In the genomic region with DNA sequence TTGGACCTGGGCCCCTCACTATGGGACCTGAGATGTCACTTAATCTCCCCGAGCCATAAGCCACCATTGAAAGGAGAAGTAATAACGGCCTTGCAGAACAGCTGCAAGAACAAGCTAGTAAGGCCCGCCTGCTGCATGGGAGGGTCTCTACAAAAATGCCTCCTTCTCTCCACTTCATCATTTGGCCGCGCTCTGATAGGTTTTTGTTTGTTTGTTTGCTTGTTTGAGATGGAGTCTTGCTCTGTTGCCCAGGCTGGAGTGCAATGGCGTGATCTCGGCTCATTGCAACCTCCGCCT, we compare ENCODE assay signal across 10 cellular contexts.
A peak's percentile ranks its signal among the peaks of the same experiment; 100 is the strongest.
DNase-seq lines count a peak whose midpoint lies in the region; ATAC-seq and TF ChIP-seq lines count a peak whose summit lies in the region.
"Had no signal": no experiment of that assay in that cellular context is flagged by ENCODE, and none has a peak within 500 bp of the region (broad histone marks: within the 10 kb centered on the region; RNA-seq: fewer than 3 reads in every experiment).

No MANE protein-coding gene starts in this region.

- peak overlapping the region; percentile 74 for H3K27ac Mint-ChIP-seq in activated naive CD8-positive, alpha-beta T cell treated with anti-CD3 and anti-CD28 coated beads, Interleukin-2, amount 10 ng/mL, durations not matched to agents 7 days and 5 days
- H3K27ac Mint-ChIP-seq in activated naive CD8-positive, alpha-beta T cell treated with anti-CD3 and anti-CD28 coated beads for 36 hours: no peak overlapping the region
- peak overlapping the region; percentile 74 to 97 (median 91) for H3K27ac Mint-ChIP-seq in brain

- H3K27me3 ChIP-seq in SK-N-SH (ENCODE audit: insufficient read depth): no peaks in the 10 kb centered on the region
- no peaks in the 10 kb centered on the region for H3K27me3 ChIP-seq in A673 (replicated peaks; ENCODE audit: insufficient read depth, low read depth, low read length, poor library complexity)
- H3K27me3 ChIP-seq: SJCRH30 had no signal

- no peak for TF ChIP-seq RAD21 in SK-N-SH (IDR thresholded peaks at IDR 0.05; ENCODE audit: low read length)

- no peak overlapping the region for H2AFZ ChIP-seq in SK-N-SH (ENCODE audit: low read depth)

- H3K4me2 ChIP-seq in SK-N-SH: no peak overlapping the region

- H3K4me3 ChIP-seq in SK-N-SH (ENCODE audit: low read depth in 2 of 2, low read length in 1 of 2) (no peak overlapping the region), A673 (ENCODE audit: low read depth, low read length, poor library complexity, severe bottlenecking) (no peak overlapping the region)

- BruUV-seq in A673 (replicated peaks; lab: Mats Ljungman, UMichigan): no TSS peak

- DNase-seq in activated naive CD8-positive, alpha-beta T cell treated with anti-CD3 and anti-CD28 coated beads, Interleukin-2, amount 10 ng/mL, durations not matched to agents 7 days and 5 days: no peak
- DNase-seq in activated naive CD8-positive, alpha-beta T cell treated with anti-CD3 and anti-CD28 coated beads for 36 hours: no peak
- peak; percentile 80 for DNase-seq in NAMALWA (ENCODE audit: low spot score)
- no peak for DNase-seq in SK-N-SH
- DNase-seq in HuH-7 (ENCODE audit: low spot score): no peak
- DNase-seq in stimulated activated naive CD4-positive, alpha-beta T cell (lab: John Stamatoyannopoulos, UW): no peak
- DNase-seq in A673 (ENCODE audit: low spot score): no peak
- DNase-seq: NCI-H1417 treated with DMSO at 0.1 percent for 48 hours had no signal

- H3K27ac ChIP-seq in SK-N-SH (ENCODE audit: low read depth in 2 of 2, low read length in 1 of 2) (no peak overlapping the region), A673 (ENCODE audit: low read depth, low read length, poor library complexity, severe bottlenecking) (no peak overlapping the region)
- H3K27ac ChIP-seq: SJCRH30 had no signal

- peaks cover 13 to 14% of the 10 kb centered on the region in 2 experiments; a peak in 3 of 4 replicates for H3K4me1 ChIP-seq in SK-N-SH (ENCODE audit: control insufficient read depth in 1 of 2, insufficient read depth in 2 of 2, low read depth in 1 of 2, low read length in 1 of 2)
- H3K4me1 ChIP-seq in A673 (ENCODE audit: insufficient read depth, low read length, poor library complexity, severe bottlenecking): peaks cover 7% of the 10 kb centered on the region

- H3K9me2 ChIP-seq in SK-N-SH: no peaks in the 10 kb centered on the region

- WGBS in SK-N-SH (ENCODE audit: low lambda C conversion rate): 94% methylated on average over 8 of the region's 8 CpGs

- TF ChIP-seq CTCF in brain (conservative IDR thresholded peaks at IDR 0.05) (no peak), SK-N-SH (IDR thresholded peaks at IDR 0.05) (no peak), A673 (conservative IDR thresholded peaks at IDR 0.05; ENCODE audit: low read depth, low read length) (no peak)

- no peaks in the 10 kb centered on the region for H3K36me3 ChIP-seq in SK-N-SH (replicated peaks in 1 of 2; ENCODE audit: control insufficient read depth in 1 of 2, insufficient read depth in 2 of 2, low read length in 1 of 2)
- H3K36me3 ChIP-seq in A673 (ENCODE audit: insufficient read depth, low read length, poor library complexity, severe bottlenecking): no peaks in the 10 kb centered on the region
- H3K36me3 ChIP-seq: SJCRH30 had no signal

- H3K9ac ChIP-seq in SK-N-SH: no peak overlapping the region

- no peaks in the 10 kb centered on the region for H3K36me3 Mint-ChIP-seq in activated naive CD8-positive, alpha-beta T cell treated with anti-CD3 and anti-CD28 coated beads, Interleukin-2, amount 10 ng/mL, durations not matched to agents 7 days and 5 days
- H3K36me3 Mint-ChIP-seq in activated naive CD8-positive, alpha-beta T cell treated with anti-CD3 and anti-CD28 coated beads for 36 hours: no peaks in the 10 kb centered on the region
- no peaks in the 10 kb centered on the region for H3K36me3 Mint-ChIP-seq in brain

- no peaks in the 10 kb centered on the region for H3K79me2 ChIP-seq in SK-N-SH (ENCODE audit: insufficient read depth)

- no peak overlapping the region for H3K4me3 Mint-ChIP-seq in activated naive CD8-positive, alpha-beta T cell treated with anti-CD3 and anti-CD28 coated beads, Interleukin-2, amount 10 ng/mL, durations not matched to agents 7 days and 5 days
- H3K4me3 Mint-ChIP-seq in activated naive CD8-positive, alpha-beta T cell treated with anti-CD3 and anti-CD28 coated beads for 36 hours: no peak overlapping the region
- H3K4me3 Mint-ChIP-seq in brain: peak overlapping the region in 1 of 5 experiments; percentile 48

- no peaks in the 10 kb centered on the region for H3K9me3 Mint-ChIP-seq in activated naive CD8-positive, alpha-beta T cell treated with anti-CD3 and anti-CD28 coated beads, Interleukin-2, amount 10 ng/mL, durations not matched to agents 7 days and 5 days
- H3K9me3 Mint-ChIP-seq in activated naive CD8-positive, alpha-beta T cell treated with anti-CD3 and anti-CD28 coated beads for 36 hours: no peaks in the 10 kb centered on the region
- no peaks in the 10 kb centered on the region for H3K9me3 Mint-ChIP-seq in brain

- CTCF ChIA-PET in SK-N-SH (lab: Yijun Ruan, JAX) (interaction anchor here (0.6 to 9.0 kb wide), 49 partner anchors 8 to 513 kb away, joined by 3 to 200 read pairs (median 4); a partner anchor contains a TSS), A673 (lab: Charles Lee) (interaction anchor here (0.5 to 1.5 kb wide), 4 partner anchors 8 to 252 kb away, joined by 3 to 9 read pairs (median 6); no protein-coding TSS in a partner anchor)

- H3K9me3 ChIP-seq in SK-N-SH (no peaks in the 10 kb centered on the region), A673 (ENCODE audit: low read depth, low read length, poor library complexity, severe bottlenecking) (no peaks in the 10 kb centered on the region)
- H3K9me3 ChIP-seq: SJCRH30 had no signal

- POLR2A ChIA-PET in activated naive CD8-positive, alpha-beta T cell treated with anti-CD3 and anti-CD28 coated beads, Interleukin-2, amount 10 ng/mL, durations not matched to agents 7 days and 5 days (lab: Charles Lee): interaction anchor here (1.4 to 4.0 kb wide), 2 partner anchors 15 to 25 kb away, joined by 3 to 39 read pairs; no protein-coding TSS in a partner anchor
- POLR2A ChIA-PET in SK-N-SH (lab: Yijun Ruan, JAX): interaction anchor here (1.3 kb wide), 1 partner anchor 251 kb away, joined by 4 read pairs; no protein-coding TSS in a partner anchor
- POLR2A ChIA-PET in A673 (lab: Charles Lee; ENCODE audit: low non-redundant PET): no interaction called here

- H3K4me1 Mint-ChIP-seq in activated naive CD8-positive, alpha-beta T cell treated with anti-CD3 and anti-CD28 coated beads, Interleukin-2, amount 10 ng/mL, durations not matched to agents 7 days and 5 days: peaks cover 42% of the 10 kb centered on the region
- H3K4me1 Mint-ChIP-seq in activated naive CD8-positive, alpha-beta T cell treated with anti-CD3 and anti-CD28 coated beads for 36 hours: peaks cover 38% of the 10 kb centered on the region
- H3K4me1 Mint-ChIP-seq in brain: peaks cover 74% of the 10 kb centered on the region

- no peaks in the 10 kb centered on the region for H3K27me3 Mint-ChIP-seq in activated naive CD8-positive, alpha-beta T cell treated with anti-CD3 and anti-CD28 coated beads, Interleukin-2, amount 10 ng/mL, durations not matched to agents 7 days and 5 days
- H3K27me3 Mint-ChIP-seq in activated naive CD8-positive, alpha-beta T cell treated with anti-CD3 and anti-CD28 coated beads for 36 hours: no peaks in the 10 kb centered on the region
- peaks cover 2% of the 10 kb centered on the region for H3K27me3 Mint-ChIP-seq in brain

- H3F3A ChIP-seq in SK-N-SH (replicated peaks; ENCODE audit: insufficient read depth): no peaks in the 10 kb centered on the region

- no peak for TF ChIP-seq EP300 in SK-N-SH (IDR thresholded peaks at IDR 0.05; ENCODE audit: borderline replicate concordance in 1 of 2, low read depth in 1 of 2, low read length in 1 of 2)

- ATAC-seq in activated naive CD8-positive, alpha-beta T cell treated with anti-CD3 and anti-CD28 coated beads, Interleukin-2, amount 10 ng/mL, durations not matched to agents 7 days and 5 days (ENCODE audit: low read depth): no peak

- intact Hi-C loops in A673 (cut with micrococcal nuclease; ENCODE audit: unreplicated experiment): loop anchor here (1.0 to 2.0 kb wide), 3 partner anchors 85 to 444 kb away; no protein-coding TSS in a partner anchor

- H4K20me1 ChIP-seq in SK-N-SH (ENCODE audit: insufficient read depth): no peaks in the 10 kb centered on the region

TF ChIP-seq in SK-N-SH, 30 proteins besides CTCF, POLR2A, EP300 and RAD21 (continues in another document):
- TF ChIP-seq POLR2AphosphoS5 (IDR thresholded peaks at IDR 0.05; ENCODE audit: low read depth, low read length): no peak
- no peak for TF ChIP-seq ELF1 (IDR thresholded peaks at IDR 0.05)
- TF ChIP-seq NRF1 (IDR thresholded peaks at IDR 0.05; ENCODE audit: low read depth, low read length): no peak
- TF ChIP-seq FOXJ3 (CRISPR knock-in tag; IDR thresholded peaks at IDR 0.05): no peak
- TF ChIP-seq MEF2A (IDR thresholded peaks at IDR 0.05; ENCODE audit: borderline replicate concordance, low read depth): no peak
- no peak for TF ChIP-seq RFX5 (IDR thresholded peaks at IDR 0.05; ENCODE audit: low read length)
- TF ChIP-seq, protein P1, sequence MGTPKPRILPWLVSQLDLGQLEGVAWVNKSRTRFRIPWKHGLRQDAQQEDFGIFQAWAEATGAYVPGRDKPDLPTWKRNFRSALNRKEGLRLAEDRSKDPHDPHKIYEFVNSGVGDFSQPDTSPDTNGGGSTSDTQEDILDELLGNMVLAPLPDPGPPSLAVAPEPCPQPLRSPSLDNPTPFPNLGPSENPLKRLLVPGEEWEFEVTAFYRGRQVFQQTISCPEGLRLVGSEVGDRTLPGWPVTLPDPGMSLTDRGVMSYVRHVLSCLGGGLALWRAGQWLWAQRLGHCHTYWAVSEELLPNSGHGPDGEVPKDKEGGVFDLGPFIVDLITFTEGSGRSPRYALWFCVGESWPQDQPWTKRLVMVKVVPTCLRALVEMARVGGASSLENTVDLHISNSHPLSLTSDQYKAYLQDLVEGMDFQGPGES (IDR thresholded peaks at IDR 0.05; ENCODE audit: low read depth, low read length): no peak
- no peak for TF ChIP-seq JUND (IDR thresholded peaks at IDR 0.05)
- TF ChIP-seq EZH2phosphoT487 (IDR thresholded peaks at IDR 0.05; ENCODE audit: borderline replicate concordance, low read depth): no peak
- no peak for TF ChIP-seq FOXM1 (IDR thresholded peaks at IDR 0.05; ENCODE audit: low read depth)
- TF ChIP-seq MXI1 (IDR thresholded peaks at IDR 0.05; ENCODE audit: low read depth, low read length): no peak
- no peak for TF ChIP-seq RXRA (IDR thresholded peaks at IDR 0.05; ENCODE audit: borderline replicate concordance, low read depth)
- TF ChIP-seq SMC3 (IDR thresholded peaks at IDR 0.05; ENCODE audit: low read depth, low read length): no peak
- TF ChIP-seq, protein P2, sequence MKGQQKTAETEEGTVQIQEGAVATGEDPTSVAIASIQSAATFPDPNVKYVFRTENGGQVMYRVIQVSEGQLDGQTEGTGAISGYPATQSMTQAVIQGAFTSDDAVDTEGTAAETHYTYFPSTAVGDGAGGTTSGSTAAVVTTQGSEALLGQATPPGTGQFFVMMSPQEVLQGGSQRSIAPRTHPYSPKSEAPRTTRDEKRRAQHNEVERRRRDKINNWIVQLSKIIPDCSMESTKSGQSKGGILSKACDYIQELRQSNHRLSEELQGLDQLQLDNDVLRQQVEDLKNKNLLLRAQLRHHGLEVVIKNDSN (IDR thresholded peaks at IDR 0.05; ENCODE audit: borderline replicate concordance, low read depth): no peak
